ENCODE assay signal across 23 cellular contexts in the genomic region with DNA sequence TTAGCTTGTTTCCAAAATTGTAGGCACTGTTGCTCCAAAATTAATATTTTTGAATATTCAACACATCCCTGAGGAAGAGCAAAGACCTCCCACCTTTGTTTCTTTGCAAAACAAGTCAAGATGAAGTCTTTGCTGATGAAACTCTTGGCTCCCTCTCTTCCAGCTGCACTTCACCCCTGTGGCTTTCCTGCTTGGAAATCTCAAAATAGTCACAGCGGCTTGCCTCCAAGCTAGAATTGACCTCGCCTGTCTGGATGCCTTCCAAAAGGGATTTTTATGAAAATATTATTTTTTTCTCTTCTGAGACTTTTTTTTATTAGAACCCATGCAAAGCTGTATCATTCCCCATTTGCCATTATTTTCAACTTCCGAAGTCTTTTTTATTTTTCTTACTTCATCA.
DNase-seq lines count a peak whose midpoint lies in the region; ATAC-seq, FAIRE-seq and TF ChIP-seq lines count a peak whose summit lies in the region.
"Had no signal": no experiment of that assay in that cellular context is flagged by ENCODE, and none has a peak within 500 bp of the region (broad histone marks: within the 10 kb centered on the region; RNA-seq: fewer than 3 reads in every experiment).

No MANE protein-coding gene starts in this region.

- H3K9me3 Mint-ChIP-seq in glutamatergic neuron (ENCODE audit: unreplicated experiment) = no peaks in the 10 kb centered on the region
- H3K9me3 Mint-ChIP-seq: activated T-helper 2 cell treated with anti-CD3 and anti-CD28 coated beads, Interferon-gamma antibody, Interleukin-2, Interleukin-4, amounts not matched to agents 10 μg/mL and 5 μg/mL and 100 μg/mL, durations not matched to agents 14 hours and 24 hours and 36 hours; natural killer cell; stimulated activated naive CD8-positive, alpha-beta T cell treated with anti-CD3 and anti-CD28 coated beads, Interleukin-15, amount 100 ng/mL, for 72 hours had no signal

- H3K27me3 ChIP-seq in gastroesophageal sphincter (no peaks in the 10 kb centered on the region), ovary (no peaks in the 10 kb centered on the region)
- H3K27me3 ChIP-seq: SJSA1 had no signal

- intact Hi-C loops in Right ventricle myocardium superior (cut with DNase I) = no loop called here
- intact Hi-C loops in cardiac septum (cut with DNase I) = no loop called here
- intact Hi-C loops in ovary (cut with DNase I) = no loop called here

- H3K27ac Mint-ChIP-seq in glutamatergic neuron (ENCODE audit: unreplicated experiment) = no peak overlapping the region
- H3K27ac Mint-ChIP-seq: activated T-helper 2 cell treated with anti-CD3 and anti-CD28 coated beads, Interferon-gamma antibody, Interleukin-2, Interleukin-4, amounts not matched to agents 10 μg/mL and 5 μg/mL and 100 μg/mL, durations not matched to agents 14 hours and 24 hours and 36 hours; natural killer cell; stimulated activated naive CD8-positive, alpha-beta T cell treated with anti-CD3 and anti-CD28 coated beads, Interleukin-15, amount 100 ng/mL, for 72 hours had no signal

- WGBS in gastroesophageal sphincter (ENCODE audit: low coverage in 1 of 2), 2 donors = 30 to 51% methylated on average over 3 of the region's 3 CpGs
- 4 to 18% (median 8%) methylated on average over 3 of the region's 3 CpGs for WGBS in ovary, 3 donors

- H3K4me3 ChIP-seq in gastroesophageal sphincter (no peak overlapping the region), ovary (no peak overlapping the region)
- H3K4me3 ChIP-seq: SJSA1 had no signal

- TF ChIP-seq CTCF in gastroesophageal sphincter (IDR thresholded peaks at IDR 0.05) (no peak), ovary (IDR thresholded peaks at IDR 0.05) (no peak), glutamatergic neuron (IDR thresholded peaks at IDR 0.05; ENCODE audit: partially characterized antibody, unreplicated experiment) (no peak)

- FAIRE-seq in GM19239 (lab: Jason Lieb, UNC) = no peak
- FAIRE-seq: A204.1 had no signal

- ATAC-seq in Right ventricle myocardium superior (ENCODE audit: poor library complexity) = peak; percentile 77
- peak; percentile 34 for ATAC-seq in gastroesophageal sphincter
- no peak for ATAC-seq in HG03378 (IDR thresholded peaks at IDR 0.05; ENCODE audit: unreplicated experiment)
- ATAC-seq: esophagus mucosa; natural killer cell; stimulated activated naive CD8-positive, alpha-beta T cell treated with anti-CD3 and anti-CD28 coated beads, Interleukin-15, amount 100 ng/mL, for 72 hours had no signal

- peaks cover 2% of the 10 kb centered on the region for H3K27me3 Mint-ChIP-seq in glutamatergic neuron (ENCODE audit: unreplicated experiment)
- H3K27me3 Mint-ChIP-seq: stimulated activated naive CD8-positive, alpha-beta T cell treated with anti-CD3 and anti-CD28 coated beads, Interleukin-15, amount 100 ng/mL, for 72 hours had no signal

- no peaks in the 10 kb centered on the region for H3K36me3 Mint-ChIP-seq in glutamatergic neuron (ENCODE audit: unreplicated experiment)
- H3K36me3 Mint-ChIP-seq: natural killer cell had no signal

- no peaks in the 10 kb centered on the region for H3K4me1 Mint-ChIP-seq in glutamatergic neuron (ENCODE audit: low read depth, unreplicated experiment)
- H3K4me1 Mint-ChIP-seq: natural killer cell had no signal

- H3K9me3 ChIP-seq in gastroesophageal sphincter (no peaks in the 10 kb centered on the region), ovary (no peaks in the 10 kb centered on the region)
- H3K9me3 ChIP-seq: SJSA1 had no signal

- no peak overlapping the region for H3K4me3 Mint-ChIP-seq in glutamatergic neuron (ENCODE audit: unreplicated experiment)
- H3K4me3 Mint-ChIP-seq: natural killer cell; stimulated activated naive CD8-positive, alpha-beta T cell treated with anti-CD3 and anti-CD28 coated beads, Interleukin-15, amount 100 ng/mL, for 72 hours had no signal

- H3K27ac ChIP-seq in gastroesophageal sphincter (no peak overlapping the region), ovary (peak overlapping the region in 1 of 2 donors; percentile 83)
- H3K27ac ChIP-seq: SJSA1, VCaP had no signal

- TF ChIP-seq POLR2A in gastroesophageal sphincter (IDR thresholded peaks at IDR 0.05) = no peak
- no peak for TF ChIP-seq POLR2A in ovary (IDR thresholded peaks at IDR 0.05)

- DNase-seq in Right ventricle myocardium superior = no peak
- no peak for DNase-seq in cardiac septum (ENCODE audit: low spot score)
- peak; percentile 36 to 74 (median 46) for DNase-seq in ovary
- DNase-seq in GM19239 (ENCODE audit: insufficient read length, low spot score) = no peak
- DNase-seq in glutamatergic neuron = no peak
- DNase-seq in epidermal melanocyte (ENCODE audit: insufficient read length, low spot score) = no peak
- DNase-seq: activated CD4-positive, alpha-beta T cell treated with anti-CD3 and anti-CD28 coated beads, Interleukin-2, amount 50 U/mL, for 1 hour; central memory CD4-positive, alpha-beta T cell; COR-L47; DND-41; effector CD8-positive, alpha-beta T cell; natural killer cell; NCI-H1092; NCI-H2029; stimulated activated CD4-positive, alpha-beta T cell treated with anti-CD3 and anti-CD28 coated beads, Interleukin-4, amount 100 ng/mL, for 1 hour; stimulated activated naive CD8-positive, alpha-beta T cell treated with anti-CD3 and anti-CD28 coated beads, Interleukin-15, amount 100 ng/mL, for 72 hours had no signal

- TF ChIP-seq EP300 in gastroesophageal sphincter (IDR thresholded peaks at IDR 0.05) (no peak), ovary (IDR thresholded peaks at IDR 0.05) (peak; percentile 44)

- H3K36me3 ChIP-seq in gastroesophageal sphincter (no peaks in the 10 kb centered on the region), ovary (no peaks in the 10 kb centered on the region)
- H3K36me3 ChIP-seq: SJSA1 had no signal

- peaks cover 0 to 5% (median 0%) of the 10 kb centered on the region in 3 donors for H3K4me1 ChIP-seq in gastroesophageal sphincter
- peaks cover 12% of the 10 kb centered on the region for H3K4me1 ChIP-seq in ovary (ENCODE audit: insufficient read depth)
- H3K4me1 ChIP-seq: SJSA1 had no signal

Comparison
In these comparisons a context has a peak if more than half of its experiments do, and no peak if none do; other contexts are left out.
1. DNase-seq: peak in ovary (5 of 5); none in Right ventricle myocardium superior (single experiment), cardiac septum (single experiment), GM19239 (single experiment), glutamatergic neuron (single experiment) and epidermal melanocyte (single experiment).